Comparison of ENCODE assay signal across 8 cellular contexts in the genomic region with DNA sequence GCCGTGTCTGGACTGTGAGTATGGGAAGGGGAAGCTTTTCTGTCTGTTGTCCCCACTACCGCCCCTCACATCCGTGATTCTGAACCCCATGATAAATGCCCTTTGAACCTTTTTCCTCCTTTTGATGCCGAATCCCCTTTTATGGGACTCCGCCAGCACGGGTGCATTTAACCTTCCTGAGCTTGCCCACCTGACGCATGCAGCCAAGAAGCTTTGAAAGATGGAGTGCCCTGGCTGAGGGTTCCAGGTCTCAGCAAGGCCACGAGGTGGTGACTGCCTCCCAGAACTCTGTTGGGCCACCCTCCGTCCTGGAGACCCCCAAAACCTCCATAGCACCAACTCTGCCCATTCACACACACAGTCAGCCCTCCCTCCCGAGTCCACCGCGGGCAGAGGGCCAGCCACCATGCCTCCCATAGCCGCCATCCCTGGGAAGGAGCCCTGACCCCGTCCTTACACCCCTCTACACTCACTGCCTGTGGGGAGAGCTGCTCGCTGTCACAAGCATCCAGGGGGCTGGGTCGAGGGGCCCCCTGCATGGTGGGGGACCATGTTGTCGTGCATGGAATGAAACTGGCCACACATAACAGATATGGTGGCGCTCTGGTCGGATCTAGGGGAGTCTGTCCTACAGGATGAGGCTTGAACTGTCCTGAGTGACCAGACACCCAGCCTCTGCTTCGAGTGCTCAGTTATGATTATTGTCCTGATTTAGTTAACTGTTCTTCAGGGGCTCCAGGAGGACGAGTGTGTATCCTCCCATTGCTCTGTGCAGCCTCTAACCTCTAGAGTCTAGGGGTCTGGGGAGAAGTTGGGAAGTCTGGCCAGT. TPM values are rescaled to one million over a fixed set of nuclear protein-coding genes. Genes with fewer than 3 reads are reported as not detected.
A peak's percentile ranks its signal among the peaks of the same experiment; 100 is the strongest.
DNase-seq lines count a peak whose midpoint lies in the region; ATAC-seq and TF ChIP-seq lines count a peak whose summit lies in the region.

No MANE protein-coding gene starts in this region.

- DNase-seq in mesothelial cell of epicardium (ENCODE audit: low spot score in 2 of 2, unreplicated experiment in 2 of 2): no peak
- no peak for DNase-seq in NCI-H128 (lab: John Stamatoyannopoulos, UW; ENCODE audit: unreplicated experiment)
- DNase-seq in DMS153 treated with DMSO at 0.1 percent for 48 hours (lab: John Stamatoyannopoulos, UW; ENCODE audit: unreplicated experiment): no peak
- DNase-seq in omental fat pad (ENCODE audit: low spot score): no peak
- no peak for DNase-seq in germinal center (ENCODE audit: low spot score)

- H3K9me3 Mint-ChIP-seq in brain: peaks cover 0 to 20% (median 9%) of the 10 kb centered on the region in 5 experiments
- peaks cover 14% of the 10 kb centered on the region for H3K9me3 Mint-ChIP-seq in mesothelial cell of epicardium

- ATAC-seq in HG03095 (IDR thresholded peaks at IDR 0.05; ENCODE audit: unreplicated experiment): peak; percentile 16
- no peak for ATAC-seq in omental fat pad (ENCODE audit: low FRiP score)

- H3K4me1 Mint-ChIP-seq in brain (peaks cover 23% of the 10 kb centered on the region), mesothelial cell of epicardium (peaks cover 29% of the 10 kb centered on the region)

- no peaks in the 10 kb centered on the region for H3K36me3 Mint-ChIP-seq in brain
- H3K36me3 Mint-ChIP-seq in mesothelial cell of epicardium: peaks cover 28% of the 10 kb centered on the region

- peaks cover 20% of the 10 kb centered on the region for H3K27me3 Mint-ChIP-seq in brain
- H3K27me3 Mint-ChIP-seq in mesothelial cell of epicardium (ENCODE audit: low read depth): no peaks in the 10 kb centered on the region

- H3K27ac ChIP-seq in 22Rv1: peak overlapping the region; percentile 79

- no peak for TF ChIP-seq CTCF in 22Rv1 (IDR thresholded peaks at IDR 0.05)
- no peak for TF ChIP-seq CTCF in brain (conservative IDR thresholded peaks at IDR 0.05)
- TF ChIP-seq CTCF in mesothelial cell of epicardium (IDR thresholded peaks at IDR 0.05; ENCODE audit: unreplicated experiment): no peak
- TF ChIP-seq CTCF in omental fat pad (IDR thresholded peaks at IDR 0.05): no peak

- H3K4me3 Mint-ChIP-seq in brain: peak overlapping the region in 4 of 5 experiments; percentile 6 to 84 (median 52)
- H3K4me3 Mint-ChIP-seq in mesothelial cell of epicardium: peak overlapping the region; percentile 93

- H3K27ac Mint-ChIP-seq in brain (peak overlapping the region in 2 of 5 experiments; percentile 84 to 91), mesothelial cell of epicardium (peak overlapping the region; percentile 77)

RNA-seq across cellular contexts. Expression of gene COMT, which starts 0.8 kb away (rescaled TPM):
- 161 TPM for polyA plus RNA-seq in brain (ENCODE audit: insufficient read depth, low read depth, low replicate concordance)
- total RNA-seq in mesothelial cell of epicardium (87.8 to 93.5 TPM (median 93.5 TPM) in 3 replicates), omental fat pad (100 to 1,000 TPM; 166 to 214 (median 180) TPM)

RNA-seq across cellular contexts. Expression of gene TXNRD2, which starts 0.9 kb away (rescaled TPM):
- 22.2 TPM for polyA plus RNA-seq in brain (ENCODE audit: insufficient read depth, low read depth, low replicate concordance)
- total RNA-seq in mesothelial cell of epicardium (21.0 to 23.2 TPM (median 22.9 TPM) in 3 replicates), omental fat pad (10 to 100 TPM; 10.1 to 24.4 (median 15.1) TPM)
